ENCODE assay signal across 25 cellular contexts in genomic region chr7:39306028-39306570, GRCh38.
"Had no signal": no experiment of that assay in that cellular context is flagged by ENCODE, and none has a peak within 500 bp of the region (broad histone marks: within the 10 kb centered on the region; RNA-seq: fewer than 3 reads in every experiment).

No MANE protein-coding gene starts in this region.

- H3K36me3 ChIP-seq: brain microvascular endothelial cell, cardiac muscle cell had no signal

- H3K9ac ChIP-seq: KMS-11 had no signal

- H3K4me2 ChIP-seq: KMS-11 had no signal

- H3K27ac ChIP-seq: brain microvascular endothelial cell, cardiac muscle cell, KMS-11 had no signal

- H3K4me3 ChIP-seq: cardiac muscle cell had no signal

- DNase-seq: activated B cell treated with CpG ODN at 0.5 μM for 24 hours; activated CD4-positive, alpha-beta T cell treated with anti-CD3 and anti-CD28 coated beads for 1 hour; activated CD4-positive, alpha-beta T cell treated with anti-CD3 and anti-CD28 coated beads, Interleukin-2, amount 10 ng/mL, durations not matched to agents 24 days and 14 days; activated CD4-positive, alpha-beta T cell treated with anti-CD3 and anti-CD28 coated beads, Interleukin-2, amount 50 U/mL, for 48 hours; activated effector memory CD4-positive, alpha-beta T cell treated with anti-CD3 and anti-CD28 coated beads, Interleukin-2, amount 50 U/mL, for 16 hours; activated naive CD4-positive, alpha-beta T cell treated with Interleukin-2 at 50 U/mL for 16 hours; activated naive CD8-positive, alpha-beta T cell treated with anti-CD3 and anti-CD28 coated beads for 36 hours; activated T-cell treated with anti-CD3 and anti-CD28 coated beads, Interleukin-2, amount 50 U/mL, for 4 hours; brain microvascular endothelial cell; MM.1S; NCI-H1105; NCI-H1436; NCI-H1694 treated with DMSO at 0.1 percent for 48 hours; NCI-H2029 treated with DMSO at 0.1 percent for 48 hours; NCI-H345; NCI-H510A; NCI-H69; NK-92 treated with Interleukin-12 subunit alpha and Interleukin-12 subunit beta, amount 100 ng/mL, for 24 hours; OCI-M1; SHP77 treated with DMSO at 0.1 percent for 48 hours; T-helper 17 cell; T-helper 9 cell had no signal

- ATAC-seq: activated T-cell treated with anti-CD3 and anti-CD28 coated beads, Interleukin-2, amount 50 U/mL, for 4 hours; Panc1; T-helper 17 cell had no signal

- H3K27me3 ChIP-seq: brain microvascular endothelial cell, cardiac muscle cell had no signal
